29 cellular contexts compared by ENCODE assay signal in genomic region chr17:70127221-70127873, GRCh38. TPM values are rescaled to one million over a fixed set of nuclear protein-coding genes. Genes with fewer than 3 reads are reported as not detected.
"Had no signal": no experiment of that assay in that cellular context is flagged by ENCODE, and none has a peak within 500 bp of the region (broad histone marks: within the 10 kb centered on the region; RNA-seq: fewer than 3 reads in every experiment).

No MANE protein-coding gene starts in this region.

- H3K36me3 ChIP-seq: gastroesophageal sphincter, left ventricle myocardium inferior, right atrium auricular region had no signal

- ATAC-seq: gastroesophageal sphincter; naive thymus-derived CD4-positive, alpha-beta T cell; stimulated activated memory B cell treated with anti-CD40 and anti-IgM and Interleukin-4, amounts not matched to agents 10 μg/mL and 1 μg/mL and 100 μg/mL, for 72 hours; stimulated activated naive CD8-positive, alpha-beta T cell treated with anti-CD3 and anti-CD28 coated beads, Interleukin-15, amount 100 ng/mL, for 72 hours had no signal

- H3K9me3 ChIP-seq: gastroesophageal sphincter, left ventricle myocardium inferior, right atrium auricular region had no signal

- H3K4me1 ChIP-seq: gastroesophageal sphincter, right atrium auricular region had no signal

- H3K27ac ChIP-seq: dorsolateral prefrontal cortex, gastroesophageal sphincter, left ventricle myocardium inferior, right atrium auricular region had no signal

- FAIRE-seq: astrocyte, colon had no signal

- H3K27me3 ChIP-seq: dorsolateral prefrontal cortex, gastroesophageal sphincter, right atrium auricular region had no signal

- DNase-seq: activated CD4-positive, alpha-beta T cell treated with anti-CD3 and anti-CD28 coated beads for 48 hours; activated CD4-positive, alpha-beta T cell treated with anti-CD3 and anti-CD28 coated beads, Interleukin-2, amount 50 U/mL, for 48 hours; activated CD8-positive, alpha-beta memory T cell treated with anti-CD3 and anti-CD28 coated beads for 24 hours; activated effector memory CD4-positive, alpha-beta T cell treated with anti-CD3 and anti-CD28 coated beads, Interleukin-2, amount 50 U/mL, for 16 hours; activated naive CD4-positive, alpha-beta T cell treated with anti-CD3 and anti-CD28 coated beads, Interleukin-2, amount 10 ng/mL, durations not matched to agents 7 days and 5 days; amniotic stem cell; dorsolateral prefrontal cortex; effector memory CD4-positive, alpha-beta T cell; head of caudate nucleus; hippocampal formation; immature natural killer cell; left ventricle myocardium inferior; naive thymus-derived CD4-positive, alpha-beta T cell; stimulated activated CD4-positive, alpha-beta T cell treated with anti-CD3 and anti-CD28 coated beads, Interleukin-1b, Interleukin-23, amount 100 ng/mL, for 48 hours; stimulated activated CD4-positive, alpha-beta T cell treated with anti-CD3 and anti-CD28 coated beads, Interleukin-4, amount 100 ng/mL, for 4 hours; stimulated activated CD8-positive, alpha-beta memory T cell treated with anti-CD3 and anti-CD28 coated beads, Interleukin-4, amount 100 ng/mL, for 48 hours; stimulated activated naive CD8-positive, alpha-beta T cell treated with anti-CD3 and anti-CD28 coated beads, Interleukin-15, amount 100 ng/mL, for 72 hours; substantia nigra had no signal

- H3K4me3 ChIP-seq: dorsolateral prefrontal cortex, gastroesophageal sphincter, left ventricle myocardium inferior, lung, right atrium auricular region, smooth muscle cell had no signal

- H3K4me2 ChIP-seq: smooth muscle cell had no signal

RNA-seq across cellular contexts. Expression of gene KCNJ2, which starts 42.0 kb away (rescaled TPM):
- total RNA-seq: T-helper 1 cell treated with Interleukin-12 subunit alpha and Interleukin-12 subunit beta and Interleukin-4 antibody, amounts not matched to agents 30 ng/mL and 1 ng/mL, for 36 hours had no signal
- polyA plus RNA-seq: immature natural killer cell; naive thymus-derived CD4-positive, alpha-beta T cell had no signal

RNA-seq across cellular contexts. Expression of gene KCNJ16, which starts 52.3 kb away (rescaled TPM):
- total RNA-seq: fibroblast of lung; fibroblast of villous mesenchyme; left ventricle myocardium inferior; naive thymus-derived CD4-positive, alpha-beta T cell; smooth muscle cell; T-helper 1 cell treated with Interleukin-12 subunit alpha and Interleukin-12 subunit beta and Interleukin-4 antibody, amounts not matched to agents 30 ng/mL and 1 ng/mL, for 36 hours; ureter had no signal
- polyA plus RNA-seq: fibroblast of lung; immature natural killer cell; naive thymus-derived CD4-positive, alpha-beta T cell had no signal
